Comparison of ENCODE assay signal across 8 cellular contexts in genomic region chr4:113761682-113762060, GRCh38.
A peak's percentile ranks its signal among the peaks of the same experiment; 100 is the strongest.
DNase-seq lines count a peak whose midpoint lies in the region; ATAC-seq and TF ChIP-seq lines count a peak whose summit lies in the region.

Gene CAMK2D, minus strand, starts transcription at chr4:113761738. Its CDS starts 670 bp downstream, at chr4:113761068.

- no peaks in the 10 kb centered on the region for H3K36me3 Mint-ChIP-seq in nephron progenitor cell (ENCODE audit: low read depth)

- ATAC-seq in GM21723 (IDR thresholded peaks at IDR 0.05; ENCODE audit: unreplicated experiment), result peak; percentile 58
- ATAC-seq in stimulated activated naive CD8-positive, alpha-beta T cell treated with anti-CD3 and anti-CD28 coated beads, Interleukin-15, amount 100 ng/mL, for 72 hours, result peak; percentile 72

- TF ChIP-seq CTCF in nephron progenitor cell (IDR thresholded peaks at IDR 0.05), result no peak

- H3K9me3 Mint-ChIP-seq in nephron progenitor cell, result no peaks in the 10 kb centered on the region
- no peaks in the 10 kb centered on the region for H3K9me3 Mint-ChIP-seq in stimulated activated naive CD8-positive, alpha-beta T cell treated with anti-CD3 and anti-CD28 coated beads, Interleukin-15, amount 100 ng/mL, for 72 hours

- H3K27ac Mint-ChIP-seq in nephron progenitor cell, result peak within 1 kb of the TSS; percentile 99
- peak within 1 kb of the TSS; percentile 99 for H3K27ac Mint-ChIP-seq in stimulated activated naive CD8-positive, alpha-beta T cell treated with anti-CD3 and anti-CD28 coated beads, Interleukin-15, amount 100 ng/mL, for 72 hours

- peaks cover 38% of the 10 kb centered on the region for H3K4me1 Mint-ChIP-seq in nephron progenitor cell
- H3K4me1 Mint-ChIP-seq in stimulated activated naive CD8-positive, alpha-beta T cell treated with anti-CD3 and anti-CD28 coated beads, Interleukin-15, amount 100 ng/mL, for 72 hours, result peaks cover 38% of the 10 kb centered on the region

- H3K27me3 Mint-ChIP-seq in nephron progenitor cell (ENCODE audit: low read depth, poor library complexity), result no peaks in the 10 kb centered on the region
- no peaks in the 10 kb centered on the region for H3K27me3 Mint-ChIP-seq in stimulated activated naive CD8-positive, alpha-beta T cell treated with anti-CD3 and anti-CD28 coated beads, Interleukin-15, amount 100 ng/mL, for 72 hours

- H3K4me3 Mint-ChIP-seq in nephron progenitor cell, result peak within 1 kb of the TSS; percentile 95
- peak within 1 kb of the TSS; percentile 88 to 97 for H3K4me3 Mint-ChIP-seq in stimulated activated naive CD8-positive, alpha-beta T cell treated with anti-CD3 and anti-CD28 coated beads, Interleukin-15, amount 100 ng/mL, for 72 hours

- DNase-seq in DMS79 (lab: John Stamatoyannopoulos, UW), result peak; percentile 10
- DNase-seq in KG1 (lab: John Stamatoyannopoulos, UW), result peak; percentile 81
- DNase-seq in RKO (ENCODE audit: low spot score), result peak; percentile 85
- DNase-seq in activated gamma-delta T cell (lab: John Stamatoyannopoulos, UW), result peak; percentile 57
- peak; percentile 91 for DNase-seq in fibroblast of the conjunctiva (ENCODE audit: low read depth)
- DNase-seq in nephron progenitor cell, result peak; percentile 80
- DNase-seq in stimulated activated naive CD8-positive, alpha-beta T cell treated with anti-CD3 and anti-CD28 coated beads, Interleukin-15, amount 100 ng/mL, for 72 hours, result peak; percentile 89 to 93

Comparison
In these comparisons a context has a peak if more than half of its experiments do, and no peak if none do; other contexts are left out.
1. Peak in every context shown above with its lines: DNase-seq and ATAC-seq.
2. DNase-seq: peak in every context shown above with its lines; median percentile 91 in fibroblast of the conjunctiva; 91 in stimulated activated naive CD8-positive, alpha-beta T cell treated with anti-CD3 and anti-CD28 coated beads, Interleukin-15, amount 100 ng/mL, for 72 hours; 85 in RKO; 81 in KG1; 80 in nephron progenitor cell; 57 in activated gamma-delta T cell; 10 in DMS79.